Comparison of ENCODE assay signal across 1 cellular context in genomic region chr7:100679927-100680588, GRCh38.
TF ChIP-seq lines count a peak whose summit lies in the region.

No MANE protein-coding gene starts in this region.

TF ChIP-seq in IMR-90, 13 proteins besides CTCF, POLR2A, EP300 and RAD21 (continued from another document):
- TF ChIP-seq, protein P1, sequence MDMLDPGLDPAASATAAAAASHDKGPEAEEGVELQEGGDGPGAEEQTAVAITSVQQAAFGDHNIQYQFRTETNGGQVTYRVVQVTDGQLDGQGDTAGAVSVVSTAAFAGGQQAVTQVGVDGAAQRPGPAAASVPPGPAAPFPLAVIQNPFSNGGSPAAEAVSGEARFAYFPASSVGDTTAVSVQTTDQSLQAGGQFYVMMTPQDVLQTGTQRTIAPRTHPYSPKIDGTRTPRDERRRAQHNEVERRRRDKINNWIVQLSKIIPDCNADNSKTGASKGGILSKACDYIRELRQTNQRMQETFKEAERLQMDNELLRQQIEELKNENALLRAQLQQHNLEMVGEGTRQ (IDR thresholded peaks at IDR 0.05; ENCODE audit: low read depth, low read length), result no peak
- TF ChIP-seq MXI1 (IDR thresholded peaks at IDR 0.05; ENCODE audit: borderline replicate concordance, low read depth, low read length), result no peak
